1 cellular context compared by ENCODE assay signal in the genomic region with DNA sequence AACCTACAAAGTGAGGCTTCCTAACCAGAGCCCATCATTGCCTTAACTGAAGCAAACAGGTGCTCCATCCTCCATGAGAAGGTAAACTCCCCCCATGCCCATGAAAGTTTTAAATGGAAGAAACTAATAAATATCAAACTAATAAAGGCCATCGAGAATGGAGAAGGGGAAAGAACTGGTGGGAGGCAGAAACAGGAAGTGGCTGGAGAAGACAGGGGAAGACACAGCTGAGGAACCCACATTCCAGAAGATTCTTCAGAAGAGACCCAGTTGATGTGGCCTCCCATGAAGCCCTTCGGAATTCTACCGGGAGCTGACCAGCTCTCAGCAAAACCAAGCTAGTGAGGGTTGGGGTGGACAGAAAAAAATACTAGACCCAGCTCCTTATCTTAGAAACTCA.
TF ChIP-seq lines count a peak whose summit lies in the region.

No MANE protein-coding gene starts in this region.

TF ChIP-seq in GM12878, 131 proteins besides CTCF, POLR2A, EP300 and RAD21:
- TF ChIP-seq POU2F2 (IDR thresholded peaks at IDR 0.05; ENCODE audit: borderline replicate concordance, low read depth, low read length) (no peak), ZNF622 (IDR thresholded peaks at IDR 0.05) (no peak), SPI1 (IDR thresholded peaks at IDR 0.05; ENCODE audit: borderline replicate concordance, insufficient read depth, low read depth, low read length) (peak; percentile 78), EGR1 (IDR thresholded peaks at IDR 0.05; ENCODE audit: borderline replicate concordance in 1 of 2, low read depth in 2 of 2, low read length in 2 of 2) (no peak), DPF2 (IDR thresholded peaks at IDR 0.05) (no peak), IKZF2 (IDR thresholded peaks at IDR 0.05) (peak; percentile 46 to 49; a peak in 3 of 4 replicates), RUNX3 (IDR thresholded peaks at IDR 0.05; ENCODE audit: low read length) (peak; percentile 53), IKZF1 (conservative IDR thresholded peaks at IDR 0.05) (0 out of 2 replicates have a peak, but pooled peaks have one; percentile 32)
